1 cellular context compared by ENCODE assay signal in genomic region chr7:103389263-103389662, GRCh38.
A peak's percentile ranks its signal among the peaks of the same experiment; 100 is the strongest.
TF ChIP-seq lines count a peak whose summit lies in the region.

No MANE protein-coding gene starts in this region.

TF ChIP-seq in HepG2, 621 proteins besides CTCF, POLR2A, EP300 and RAD21:
- TF ChIP-seq ZNF263 (CRISPR knock-in tag; IDR thresholded peaks at IDR 0.05): peak; percentile 80
- TF ChIP-seq WIZ (CRISPR knock-in tag; IDR thresholded peaks at IDR 0.05): peak; percentile 15; the same call in 1 of the 2 replicates
- TF ChIP-seq ZFP62 (CRISPR knock-in tag; IDR thresholded peaks at IDR 0.05): no peak
- TF ChIP-seq, protein P1, sequence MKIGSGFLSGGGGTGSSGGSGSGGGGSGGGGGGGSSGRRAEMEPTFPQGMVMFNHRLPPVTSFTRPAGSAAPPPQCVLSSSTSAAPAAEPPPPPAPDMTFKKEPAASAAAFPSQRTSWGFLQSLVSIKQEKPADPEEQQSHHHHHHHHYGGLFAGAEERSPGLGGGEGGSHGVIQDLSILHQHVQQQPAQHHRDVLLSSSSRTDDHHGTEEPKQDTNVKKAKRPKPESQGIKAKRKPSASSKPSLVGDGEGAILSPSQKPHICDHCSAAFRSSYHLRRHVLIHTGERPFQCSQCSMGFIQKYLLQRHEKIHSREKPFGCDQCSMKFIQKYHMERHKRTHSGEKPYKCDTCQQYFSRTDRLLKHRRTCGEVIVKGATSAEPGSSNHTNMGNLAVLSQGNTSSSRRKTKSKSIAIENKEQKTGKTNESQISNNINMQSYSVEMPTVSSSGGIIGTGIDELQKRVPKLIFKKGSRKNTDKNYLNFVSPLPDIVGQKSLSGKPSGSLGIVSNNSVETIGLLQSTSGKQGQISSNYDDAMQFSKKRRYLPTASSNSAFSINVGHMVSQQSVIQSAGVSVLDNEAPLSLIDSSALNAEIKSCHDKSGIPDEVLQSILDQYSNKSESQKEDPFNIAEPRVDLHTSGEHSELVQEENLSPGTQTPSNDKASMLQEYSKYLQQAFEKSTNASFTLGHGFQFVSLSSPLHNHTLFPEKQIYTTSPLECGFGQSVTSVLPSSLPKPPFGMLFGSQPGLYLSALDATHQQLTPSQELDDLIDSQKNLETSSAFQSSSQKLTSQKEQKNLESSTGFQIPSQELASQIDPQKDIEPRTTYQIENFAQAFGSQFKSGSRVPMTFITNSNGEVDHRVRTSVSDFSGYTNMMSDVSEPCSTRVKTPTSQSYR (CRISPR knock-in tag; IDR thresholded peaks at IDR 0.05; ENCODE audit: borderline replicate concordance): 0 out of 2 replicates have a peak, but pooled peaks have one; percentile 19
- 0 out of 2 replicates have a peak, but pooled peaks have one; percentile 5 for TF ChIP-seq ZNF614 (CRISPR knock-in tag; IDR thresholded peaks at IDR 0.05; ENCODE audit: borderline replicate concordance)
- no peak for TF ChIP-seq U2AF2 (IDR thresholded peaks at IDR 0.05; ENCODE audit: low read depth, low read length)
- no peak for TF ChIP-seq ZFY (CRISPR knock-in tag; IDR thresholded peaks at IDR 0.05)
- no peak for TF ChIP-seq ZNF441 (CRISPR knock-in tag; IDR thresholded peaks at IDR 0.05; ENCODE audit: borderline replicate concordance)
- TF ChIP-seq ZNF724P (CRISPR knock-in tag; IDR thresholded peaks at IDR 0.05; ENCODE audit: borderline replicate concordance): no peak
- no peak for TF ChIP-seq ZNF30 (CRISPR knock-in tag; IDR thresholded peaks at IDR 0.05)
- TF ChIP-seq YY1 (IDR thresholded peaks at IDR 0.05; ENCODE audit: insufficient read depth, insufficient replicate concordance, low read depth, low read length): peak; percentile 35
